Comparison of ENCODE assay signal across 21 cellular contexts in genomic region chr3:51550080-51550819, GRCh38. TPM values are rescaled to one million over a fixed set of nuclear protein-coding genes. Genes with fewer than 3 reads are reported as not detected.
DNase-seq lines count a peak whose midpoint lies in the region; ATAC-seq, FAIRE-seq and TF ChIP-seq lines count a peak whose summit lies in the region.
"Had no signal": no experiment of that assay in that cellular context is flagged by ENCODE, and none has a peak within 500 bp of the region (broad histone marks: within the 10 kb centered on the region; RNA-seq: fewer than 3 reads in every experiment).

No MANE protein-coding gene starts in this region.

- no peaks in the 10 kb centered on the region for H3K9me3 ChIP-seq in naive thymus-derived CD4-positive, alpha-beta T cell (ENCODE audit: control insufficient read depth in 2 of 3, low read length in 3 of 3)

- H3K4me3 Mint-ChIP-seq in activated T-helper 1 cell treated with anti-CD3 and anti-CD28 coated beads, Interleukin-12 subunit alpha, Interleukin-12 subunit beta, Interleukin-2, Interleukin-4 antibody, amounts not matched to agents 30 ng/mL and 10 ng/mL and 1 ng/mL, durations not matched to agents 14 hours and 24 hours and 36 hours, result no peak overlapping the region
- no peak overlapping the region for H3K4me3 Mint-ChIP-seq in neural crest cell
- no peak overlapping the region for H3K4me3 Mint-ChIP-seq in naive thymus-derived CD4-positive, alpha-beta T cell
- H3K4me3 Mint-ChIP-seq: B cell; CD4-positive, alpha-beta T cell; GM23338 had no signal

- H3K27me3 Mint-ChIP-seq in activated T-helper 1 cell treated with anti-CD3 and anti-CD28 coated beads, Interleukin-12 subunit alpha, Interleukin-12 subunit beta, Interleukin-2, Interleukin-4 antibody, amounts not matched to agents 30 ng/mL and 10 ng/mL and 1 ng/mL, durations not matched to agents 14 hours and 24 hours and 36 hours (ENCODE audit: insufficient read depth), result no peaks in the 10 kb centered on the region
- no peaks in the 10 kb centered on the region for H3K27me3 Mint-ChIP-seq in neural crest cell (ENCODE audit: low read depth)
- no peaks in the 10 kb centered on the region for H3K27me3 Mint-ChIP-seq in naive thymus-derived CD4-positive, alpha-beta T cell
- H3K27me3 Mint-ChIP-seq: B cell; CD4-positive, alpha-beta T cell had no signal

- TF ChIP-seq CTCF in fibroblast of pulmonary artery (IDR thresholded peaks at IDR 0.05; ENCODE audit: low read length, missing control alignments) (peak; percentile 2), neural crest cell (conservative IDR thresholded peaks at IDR 0.05) (no peak), GM10266 (IDR thresholded peaks at IDR 0.05; ENCODE audit: control insufficient read depth, insufficient read depth, low read depth, missing control alignments) (no peak)

- peak; percentile 38 for DNase-seq in D341Med (ENCODE audit: low spot score)
- no peak for DNase-seq in activated T-helper 1 cell treated with anti-CD3 and anti-CD28 coated beads, Interleukin-12 subunit alpha, Interleukin-12 subunit beta, Interleukin-2, Interleukin-4 antibody, amounts not matched to agents 30 ng/mL and 10 ng/mL and 1 ng/mL, durations not matched to agents 14 hours and 24 hours and 36 hours (ENCODE audit: low spot score)
- DNase-seq in fibroblast of pulmonary artery (ENCODE audit: low read depth), result peak; percentile 50
- no peak for DNase-seq in neural crest cell (ENCODE audit: low read depth, low spot score)
- DNase-seq in naive thymus-derived CD4-positive, alpha-beta T cell, result no peak
- DNase-seq in GM10266 (ENCODE audit: extremely low spot score), result no peak
- DNase-seq in HTR-8/SVneo (ENCODE audit: insufficient read length, low spot score), result no peak
- DNase-seq in activated CD4-positive, CD25-positive, alpha-beta regulatory T cell treated with anti-CD3 and anti-CD28 coated beads, Interleukin-2, amount 50 U/mL, for 72 hours, result no peak
- DNase-seq: CD4-positive, alpha-beta T cell; DND-41; GDM1; KBM-7; NCI-H1092; NCI-H1694; NCI-H2107; NCI-H226; NCI-H526 treated with DMSO at 0.1 percent for 48 hours; NK-92 treated with Interleukin-12 subunit alpha and Interleukin-12 subunit beta, amount 100 ng/mL, for 24 hours had no signal

- intact Hi-C loops in activated T-helper 1 cell treated with anti-CD3 and anti-CD28 coated beads, Interleukin-12 subunit alpha, Interleukin-12 subunit beta, Interleukin-2, Interleukin-4 antibody, amounts not matched to agents 30 ng/mL and 10 ng/mL and 1 ng/mL, durations not matched to agents 14 hours and 24 hours and 36 hours (cut with micrococcal nuclease), result no loop called here
- intact Hi-C loops in naive thymus-derived CD4-positive, alpha-beta T cell (cut with micrococcal nuclease), result no loop called here

- peaks cover 0 to 34% (median 0%) of the 10 kb centered on the region in 3 experiments for H3K36me3 ChIP-seq in naive thymus-derived CD4-positive, alpha-beta T cell (ENCODE audit: control insufficient read depth in 2 of 3, insufficient read depth in 3 of 3, low read length in 3 of 3)

- no peaks in the 10 kb centered on the region for H3K27me3 ChIP-seq in naive thymus-derived CD4-positive, alpha-beta T cell (ENCODE audit: control insufficient read depth in 2 of 2, insufficient read depth in 2 of 2, low read length in 2 of 2)

- no peak for FAIRE-seq in HTR-8/SVneo (lab: Jason Lieb, UNC)
- FAIRE-seq: D721Med had no signal

- ATAC-seq in naive thymus-derived CD4-positive, alpha-beta T cell, result no peak
- ATAC-seq: GM23338 had no signal

- H3K9me3 Mint-ChIP-seq in activated T-helper 1 cell treated with anti-CD3 and anti-CD28 coated beads, Interleukin-12 subunit alpha, Interleukin-12 subunit beta, Interleukin-2, Interleukin-4 antibody, amounts not matched to agents 30 ng/mL and 10 ng/mL and 1 ng/mL, durations not matched to agents 14 hours and 24 hours and 36 hours, result no peaks in the 10 kb centered on the region
- H3K9me3 Mint-ChIP-seq in neural crest cell, result no peaks in the 10 kb centered on the region
- H3K9me3 Mint-ChIP-seq in naive thymus-derived CD4-positive, alpha-beta T cell, result no peaks in the 10 kb centered on the region
- H3K9me3 Mint-ChIP-seq: CD4-positive, alpha-beta T cell; GM23338 had no signal

- no peaks in the 10 kb centered on the region for H3K4me1 ChIP-seq in naive thymus-derived CD4-positive, alpha-beta T cell (ENCODE audit: control insufficient read depth in 2 of 2, insufficient read depth in 2 of 2, low read length in 2 of 2)

- peaks cover 11% of the 10 kb centered on the region for H3K36me3 Mint-ChIP-seq in activated T-helper 1 cell treated with anti-CD3 and anti-CD28 coated beads, Interleukin-12 subunit alpha, Interleukin-12 subunit beta, Interleukin-2, Interleukin-4 antibody, amounts not matched to agents 30 ng/mL and 10 ng/mL and 1 ng/mL, durations not matched to agents 14 hours and 24 hours and 36 hours (ENCODE audit: low read depth)
- H3K36me3 Mint-ChIP-seq in neural crest cell (ENCODE audit: low read depth), result no peaks in the 10 kb centered on the region
- H3K36me3 Mint-ChIP-seq in naive thymus-derived CD4-positive, alpha-beta T cell, result peaks cover 0 to 8% (median 0%) of the 10 kb centered on the region in 5 donors

- CTCF ChIA-PET in naive thymus-derived CD4-positive, alpha-beta T cell (lab: Charles Lee), result no interaction called here

- peaks cover 4% of the 10 kb centered on the region for H3K4me1 Mint-ChIP-seq in activated T-helper 1 cell treated with anti-CD3 and anti-CD28 coated beads, Interleukin-12 subunit alpha, Interleukin-12 subunit beta, Interleukin-2, Interleukin-4 antibody, amounts not matched to agents 30 ng/mL and 10 ng/mL and 1 ng/mL, durations not matched to agents 14 hours and 24 hours and 36 hours (ENCODE audit: low read depth)
- no peaks in the 10 kb centered on the region for H3K4me1 Mint-ChIP-seq in neural crest cell
- peaks cover 0 to 3% (median 0%) of the 10 kb centered on the region in 7 donors for H3K4me1 Mint-ChIP-seq in naive thymus-derived CD4-positive, alpha-beta T cell
- H3K4me1 Mint-ChIP-seq: B cell, GM23338 had no signal

- no peak overlapping the region for H3K4me3 ChIP-seq in fibroblast of pulmonary artery (replicated peaks; ENCODE audit: low read depth, low read length)
- H3K4me3 ChIP-seq in naive thymus-derived CD4-positive, alpha-beta T cell (ENCODE audit: low read length), result no peak overlapping the region
- H3K4me3 ChIP-seq: GM23338 had no signal

- H3K27ac Mint-ChIP-seq in activated T-helper 1 cell treated with anti-CD3 and anti-CD28 coated beads, Interleukin-12 subunit alpha, Interleukin-12 subunit beta, Interleukin-2, Interleukin-4 antibody, amounts not matched to agents 30 ng/mL and 10 ng/mL and 1 ng/mL, durations not matched to agents 14 hours and 24 hours and 36 hours, result peak overlapping the region; percentile 48
- H3K27ac Mint-ChIP-seq in neural crest cell (ENCODE audit: unreplicated experiment), result peak overlapping the region; percentile 82
- peak overlapping the region in 2 of 9 donors; percentile 14 to 41 for H3K27ac Mint-ChIP-seq in naive thymus-derived CD4-positive, alpha-beta T cell
- H3K27ac Mint-ChIP-seq: B cell; CD4-positive, alpha-beta T cell; GM23338 had no signal

- no peak overlapping the region for H3K27ac ChIP-seq in naive thymus-derived CD4-positive, alpha-beta T cell (ENCODE audit: low read depth, low read length)

- POLR2A ChIA-PET in naive thymus-derived CD4-positive, alpha-beta T cell (lab: Charles Lee), result interaction anchor here (0.6 to 1.2 kb wide), 2 partner anchors 49 to 872 kb away, joined by 3 read pairs; no protein-coding TSS in a partner anchor

RNA-seq across cellular contexts. Expression of gene RAD54L2, which starts 11.7 kb away (rescaled TPM):
- total RNA-seq in activated T-helper 1 cell treated with anti-CD3 and anti-CD28 coated beads, Interleukin-12 subunit alpha, Interleukin-12 subunit beta, Interleukin-2, Interleukin-4 antibody, amounts not matched to agents 30 ng/mL and 10 ng/mL and 1 ng/mL, durations not matched to agents 14 hours and 24 hours and 36 hours, result 43.2 and 46.5 TPM in 2 replicates
- 56.6 and 58.1 TPM in 2 replicates for total RNA-seq in neural crest cell
- total RNA-seq in naive thymus-derived CD4-positive, alpha-beta T cell, result 10 to 100 TPM; 38.1 to 45.2 (median 40.1) TPM
- 10 to 100 TPM; 11.2 to 16.6 TPM for polyA plus RNA-seq in naive thymus-derived CD4-positive, alpha-beta T cell

RNA-seq across cellular contexts. Expression of gene DCAF1, which starts 50.4 kb away (rescaled TPM):
- 45.3 and 46.3 TPM in 2 replicates for total RNA-seq in activated T-helper 1 cell treated with anti-CD3 and anti-CD28 coated beads, Interleukin-12 subunit alpha, Interleukin-12 subunit beta, Interleukin-2, Interleukin-4 antibody, amounts not matched to agents 30 ng/mL and 10 ng/mL and 1 ng/mL, durations not matched to agents 14 hours and 24 hours and 36 hours
- total RNA-seq in neural crest cell, result 28.6 and 29.9 TPM in 2 replicates
- 10 to 100 TPM; 21.6 to 40.6 (median 38.9) TPM for total RNA-seq in naive thymus-derived CD4-positive, alpha-beta T cell
- polyA plus RNA-seq in naive thymus-derived CD4-positive, alpha-beta T cell, result 10 to 100 TPM; 12.0 to 19.9 TPM

Comparison
In these comparisons a context has a peak if more than half of its experiments do, and no peak if none do; other contexts are left out.
1. DNase-seq: peak in D341Med (single experiment) and fibroblast of pulmonary artery (single experiment); none in activated T-helper 1 cell treated with anti-CD3 and anti-CD28 coated beads, Interleukin-12 subunit alpha, Interleukin-12 subunit beta, Interleukin-2, Interleukin-4 antibody, amounts not matched to agents 30 ng/mL and 10 ng/mL and 1 ng/mL, durations not matched to agents 14 hours and 24 hours and 36 hours (single experiment), neural crest cell (single experiment), naive thymus-derived CD4-positive, alpha-beta T cell (0 of 9), GM10266 (single experiment), HTR-8/SVneo (single experiment) and activated CD4-positive, CD25-positive, alpha-beta regulatory T cell treated with anti-CD3 and anti-CD28 coated beads, Interleukin-2, amount 50 U/mL, for 72 hours (single experiment).